In the genomic region with DNA sequence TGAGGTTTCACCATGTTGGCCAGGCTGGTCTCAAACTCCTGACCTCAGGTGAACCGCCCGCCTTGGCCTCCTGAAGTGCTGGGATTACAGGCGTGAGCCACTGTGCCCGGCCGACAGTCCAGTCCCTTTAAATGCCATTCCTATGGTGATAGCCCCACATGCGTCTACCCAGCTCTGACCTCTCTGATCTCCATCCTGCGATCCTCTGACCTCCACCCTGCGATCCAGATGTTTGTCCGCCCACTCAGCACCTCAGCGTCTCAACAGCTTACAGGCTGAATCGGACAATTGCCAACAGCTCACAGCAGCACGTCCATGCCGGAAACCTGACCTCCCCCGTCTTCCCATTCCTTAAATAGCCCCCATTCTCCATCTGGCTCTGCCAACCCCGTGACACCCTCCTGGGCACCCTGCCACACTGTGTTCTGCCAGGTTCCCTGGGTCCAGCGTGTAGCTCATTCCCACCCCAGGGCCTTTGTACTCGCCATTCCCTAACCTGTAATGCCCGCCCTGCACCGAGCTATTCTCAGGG, we compare ENCODE assay signal across 21 cellular contexts. TPM values are rescaled to one million over a fixed set of nuclear protein-coding genes. Genes with fewer than 3 reads are reported as not detected.
DNase-seq lines count a peak whose midpoint lies in the region; ATAC-seq and TF ChIP-seq lines count a peak whose summit lies in the region.
"Had no signal": no experiment of that assay in that cellular context is flagged by ENCODE, and none has a peak within 500 bp of the region (broad histone marks: within the 10 kb centered on the region; RNA-seq: fewer than 3 reads in every experiment).

No MANE protein-coding gene starts in this region.

- CTCF ChIA-PET in activated naive CD4-positive, alpha-beta T cell treated with anti-CD3 and anti-CD28 coated beads, Interleukin-2, amount 10 ng/mL, durations not matched to agents 7 days and 5 days (lab: Charles Lee): interaction anchor here (1.7 kb wide), 1 partner anchor 9 kb away, joined by 3 read pairs; no protein-coding TSS in a partner anchor

- H3K4me3 ChIP-seq in HFF-Myc (replicated peaks; ENCODE audit: low read depth, low read length) (no peak overlapping the region), fibroblast of pulmonary artery (replicated peaks; ENCODE audit: low read depth, low read length) (no peak overlapping the region), liver (ENCODE audit: low read depth in 1 of 3, low read length in 3 of 3) (no peak overlapping the region), gastrocnemius medialis (no peak overlapping the region)
- H3K4me3 ChIP-seq: vagina had no signal

- H3K36me3 ChIP-seq in liver (ENCODE audit: control insufficient read depth in 4 of 4, insufficient read depth in 3 of 4, low read depth in 1 of 4, low read length in 3 of 4) (no peaks in the 10 kb centered on the region), gastrocnemius medialis (no peaks in the 10 kb centered on the region)
- H3K36me3 ChIP-seq: vagina had no signal

- H3K27ac ChIP-seq in liver (ENCODE audit: low read depth in 1 of 2, low read length in 2 of 2) (peak overlapping the region in 1 of 2 donors; percentile 29), gastrocnemius medialis (peak overlapping the region; percentile 70 to 82 (median 79))
- H3K27ac ChIP-seq: vagina had no signal

- DNase-seq in HFF-Myc (ENCODE audit: extremely low read depth, low read depth): peak; percentile 76
- DNase-seq in fibroblast of pulmonary artery (ENCODE audit: low read depth): peak; percentile 34
- peak; percentile 88 to 96 for DNase-seq in gastrocnemius medialis
- no peak for DNase-seq in GM20000 (ENCODE audit: low spot score)
- no peak for DNase-seq in activated naive CD4-positive, alpha-beta T cell treated with anti-CD3 and anti-CD28 coated beads, Interleukin-2, amount 10 ng/mL, durations not matched to agents 7 days and 5 days
- no peak for DNase-seq in dedifferentiated amniotic fluid mesenchymal stem cell (ENCODE audit: extremely low spot score)
- no peak for DNase-seq in HPDE6-E6E7 (ENCODE audit: extremely low spot score)
- DNase-seq: activated CD4-positive, alpha-beta memory T cell treated with anti-CD3 and anti-CD28 coated beads for 36 hours; activated naive CD4-positive, alpha-beta T cell treated with anti-CD3 and anti-CD28 coated beads for 36 hours; activated T-cell treated with anti-CD3 and anti-CD28 coated beads, Interleukin-2, amount 50 U/mL, for 1 hour; H9; NCI-H2081; NCI-H524; nephron progenitor cell; SHP77 treated with DMSO at 0.1 percent for 48 hours; stimulated activated CD4-positive, alpha-beta T cell treated with anti-CD3 and anti-CD28 coated beads, Interleukin-1b, Interleukin-23, amount 100 ng/mL, for 48 hours; T-helper 2 cell had no signal

- peaks cover 5% of the 10 kb centered on the region for H3K9me3 Mint-ChIP-seq in activated naive CD4-positive, alpha-beta T cell treated with anti-CD3 and anti-CD28 coated beads, Interleukin-2, amount 10 ng/mL, durations not matched to agents 7 days and 5 days
- H3K9me3 Mint-ChIP-seq: H9 had no signal

- H3K9ac ChIP-seq in liver (ENCODE audit: low read depth in 1 of 2, low read length in 2 of 2): no peak overlapping the region

- peak; percentile 87 to 88 for ATAC-seq in gastrocnemius medialis

- H3K4me3 Mint-ChIP-seq in activated naive CD4-positive, alpha-beta T cell treated with anti-CD3 and anti-CD28 coated beads, Interleukin-2, amount 10 ng/mL, durations not matched to agents 7 days and 5 days: no peak overlapping the region
- H3K4me3 Mint-ChIP-seq: activated CD4-positive, alpha-beta memory T cell treated with anti-CD3 and anti-CD28 coated beads for 36 hours; activated naive CD4-positive, alpha-beta T cell treated with anti-CD3 and anti-CD28 coated beads for 36 hours; H9; nephron progenitor cell had no signal

- in situ Hi-C loops in gastrocnemius medialis (cut with MboI; ENCODE audit: low sequenced_read_pairs in 4 of 4): no loop called here

- no peak for TF ChIP-seq CTCF in HFF-Myc (IDR thresholded peaks at IDR 0.05; ENCODE audit: low read depth, low read length, missing control alignments)
- TF ChIP-seq CTCF in fibroblast of pulmonary artery (IDR thresholded peaks at IDR 0.05; ENCODE audit: low read length, missing control alignments): no peak
- no peak for TF ChIP-seq CTCF in liver (IDR thresholded peaks at IDR 0.05; ENCODE audit: low read depth, low read length, missing input control)
- no peak for TF ChIP-seq CTCF in gastrocnemius medialis (IDR thresholded peaks at IDR 0.05 in 4 of 5, conservative IDR thresholded peaks at IDR 0.05 in 1 of 5)
- no peak for TF ChIP-seq CTCF in GM20000 (IDR thresholded peaks at IDR 0.05; ENCODE audit: extremely low read depth, missing control alignments)

- intact Hi-C loops in gastrocnemius medialis (cut with DNase I; ENCODE audit: low total_unique reads): loop anchor here (1.0 to 10.0 kb wide), 2 partner anchors 44 to 116 kb away; partner anchors contain the start of genes RNU6ATAC and RXRA

- H3K9me3 ChIP-seq in liver (ENCODE audit: control insufficient read depth in 4 of 4, low read length in 3 of 4) (no peaks in the 10 kb centered on the region), gastrocnemius medialis (no peaks in the 10 kb centered on the region)
- H3K9me3 ChIP-seq: vagina had no signal

- 59% methylated on average over 19 of the region's 19 CpGs for WGBS in liver

- TF ChIP-seq POLR2A in gastrocnemius medialis (IDR thresholded peaks at IDR 0.05): no peak

- H3K4me1 ChIP-seq in liver (ENCODE audit: control insufficient read depth in 4 of 4, insufficient read depth in 4 of 4, low read length in 3 of 4): peaks cover 22 to 68% (median 34%) of the 10 kb centered on the region in 4 donors
- H3K4me1 ChIP-seq in gastrocnemius medialis: peaks cover 36 to 41% of the 10 kb centered on the region in 2 donors

- TF ChIP-seq RAD21 in liver (IDR thresholded peaks at IDR 0.05): peak in 1 of 2 donors; percentile 9

- no peaks in the 10 kb centered on the region for H3K36me3 Mint-ChIP-seq in activated naive CD4-positive, alpha-beta T cell treated with anti-CD3 and anti-CD28 coated beads, Interleukin-2, amount 10 ng/mL, durations not matched to agents 7 days and 5 days
- H3K36me3 Mint-ChIP-seq: activated CD4-positive, alpha-beta memory T cell treated with anti-CD3 and anti-CD28 coated beads for 36 hours; IgD-negative memory B cell had no signal

- peaks cover 18% of the 10 kb centered on the region for H3K27me3 Mint-ChIP-seq in activated naive CD4-positive, alpha-beta T cell treated with anti-CD3 and anti-CD28 coated beads, Interleukin-2, amount 10 ng/mL, durations not matched to agents 7 days and 5 days
- H3K27me3 Mint-ChIP-seq: activated CD4-positive, alpha-beta memory T cell treated with anti-CD3 and anti-CD28 coated beads for 36 hours had no signal

- no peak overlapping the region for H3K27ac Mint-ChIP-seq in activated naive CD4-positive, alpha-beta T cell treated with anti-CD3 and anti-CD28 coated beads, Interleukin-2, amount 10 ng/mL, durations not matched to agents 7 days and 5 days
- H3K27ac Mint-ChIP-seq: activated CD4-positive, alpha-beta memory T cell treated with anti-CD3 and anti-CD28 coated beads for 36 hours; activated naive CD4-positive, alpha-beta T cell treated with anti-CD3 and anti-CD28 coated beads for 36 hours; nephron progenitor cell had no signal

- no peaks in the 10 kb centered on the region for H3K27me3 ChIP-seq in liver (ENCODE audit: control insufficient read depth in 4 of 4, insufficient read depth in 4 of 4, low read length in 3 of 4)
- H3K27me3 ChIP-seq in gastrocnemius medialis: no peaks in the 10 kb centered on the region
- H3K27me3 ChIP-seq: vagina had no signal

- H3K4me1 Mint-ChIP-seq in activated naive CD4-positive, alpha-beta T cell treated with anti-CD3 and anti-CD28 coated beads, Interleukin-2, amount 10 ng/mL, durations not matched to agents 7 days and 5 days: no peaks in the 10 kb centered on the region

TF ChIP-seq in liver, 16 proteins besides CTCF, POLR2A, EP300 and RAD21:
- TF ChIP-seq FOXA2 (IDR thresholded peaks at IDR 0.05) (no peak), NR2F2 (IDR thresholded peaks at IDR 0.05) (peak; percentile 71), HNF4A (conservative IDR thresholded peaks at IDR 0.05) (peak in 1 of 2 donors; percentile 50), RXRA (IDR thresholded peaks at IDR 0.05) (peak in 1 of 2 donors; percentile 65), SP1 (IDR thresholded peaks at IDR 0.05) (peak; percentile 37), EGR1 (IDR thresholded peaks at IDR 0.05; ENCODE audit: low read depth in 2 of 2) (peak in 1 of 2 donors; percentile 73), TAF1 (conservative IDR thresholded peaks at IDR 0.05) (no peak), YY1 (IDR thresholded peaks at IDR 0.05) (peak; percentile 23), HNF4G (IDR thresholded peaks at IDR 0.05) (no peak)

RNA-seq across cellular contexts. Expression of gene RNU6ATAC, which starts 44.0 kb away (rescaled TPM):
- total RNA-seq in liver (not detected), gastrocnemius medialis (not detected)
- polyA plus RNA-seq in liver: not detected
- total RNA-seq: vagina had no signal
- polyA plus RNA-seq: esophagus, IgD-negative memory B cell had no signal

Comparison
In these comparisons a context has a peak if more than half of its experiments do, and no peak if none do; other contexts are left out.
1. DNase-seq: peak in HFF-Myc (single experiment), fibroblast of pulmonary artery (single experiment) and gastrocnemius medialis (2 of 2); none in GM20000 (single experiment), activated naive CD4-positive, alpha-beta T cell treated with anti-CD3 and anti-CD28 coated beads, Interleukin-2, amount 10 ng/mL, durations not matched to agents 7 days and 5 days (single experiment), dedifferentiated amniotic fluid mesenchymal stem cell (single experiment) and HPDE6-E6E7 (single experiment).